Comparison of ENCODE assay signal across 23 cellular contexts in genomic region chr4:180784940-180785339, GRCh38.
DNase-seq lines count a peak whose midpoint lies in the region; ATAC-seq, FAIRE-seq and TF ChIP-seq lines count a peak whose summit lies in the region.
"Had no signal": no experiment of that assay in that cellular context is flagged by ENCODE, and none has a peak within 500 bp of the region (broad histone marks: within the 10 kb centered on the region; RNA-seq: fewer than 3 reads in every experiment).

No MANE protein-coding gene starts in this region.

- H2AFZ ChIP-seq in GM23338 (peak overlapping the region; percentile 83; the same call in 1 of the 2 replicates), H1 (ENCODE audit: low read length) (peak overlapping the region; percentile 55; the same call in 1 of the 2 replicates), neuron (ENCODE audit: low read depth, low read length) (peak overlapping the region; percentile 51), osteoblast (ENCODE audit: low read length) (no peak overlapping the region)

- no peak for TF ChIP-seq RAD21 in H1 (IDR thresholded peaks at IDR 0.05 in 1 of 2, conservative IDR thresholded peaks at IDR 0.05 in 1 of 2; ENCODE audit: low read depth in 2 of 2, low read length in 2 of 2)

- H2BK120ac ChIP-seq in H1 (replicated peaks; ENCODE audit: low read depth, low read length), result no peak overlapping the region

- no peak overlapping the region for H2BK20ac ChIP-seq in H1 (ENCODE audit: low read length)

- CTCF ChIA-PET in H1 (lab: Charles Lee; ENCODE audit: partially characterized antibody), result interaction anchor here (0.8 to 1.1 kb wide), 2 partner anchors 13 to 124 kb away, joined by 3 to 5 read pairs; no protein-coding TSS in a partner anchor

- no peaks in the 10 kb centered on the region for H3K27me3 Mint-ChIP-seq in GM23338 (ENCODE audit: insufficient read depth, low read depth, poor library complexity)
- H3K27me3 Mint-ChIP-seq: B cell; CD4-positive, alpha-beta T cell had no signal

- TF ChIP-seq CTCF in GM23338 (conservative IDR thresholded peaks at IDR 0.05; ENCODE audit: low read depth in 2 of 2), result no peak
- no peak for TF ChIP-seq CTCF in H1 (IDR thresholded peaks at IDR 0.05; ENCODE audit: control extremely low read depth in 1 of 3, insufficient read depth in 1 of 3, low read depth in 1 of 3, low read length in 3 of 3)
- TF ChIP-seq CTCF in osteoblast (IDR thresholded peaks at IDR 0.05; ENCODE audit: extremely low read depth, low read depth, low read length), result no peak
- no peak for TF ChIP-seq CTCF in testis (IDR thresholded peaks at IDR 0.05)

- H3K23ac ChIP-seq in H1 (ENCODE audit: insufficient read length), result no peak overlapping the region

- ATAC-seq in GM23338, result peak; percentile 58; the same call in 2 of the 3 replicates
- ATAC-seq: A549; CD8-positive, alpha-beta T cell had no signal

- H3K27me3 ChIP-seq in GM23338 (ENCODE audit: insufficient read depth) (no peaks in the 10 kb centered on the region), H1 (replicated peaks in 1 of 4; ENCODE audit: control insufficient read depth in 3 of 4, extremely low read depth in 1 of 4, insufficient read depth in 3 of 4, low read length in 3 of 4) (no peaks in the 10 kb centered on the region), neuron (ENCODE audit: insufficient read depth, low read length) (no peaks in the 10 kb centered on the region), osteoblast (ENCODE audit: insufficient read depth, low read length) (no peaks in the 10 kb centered on the region), testis (no peaks in the 10 kb centered on the region)
- H3K27me3 ChIP-seq: BLaER1 treated with 17β-estradiol and CSF1 and Interleukin-3, amounts not matched to agents 10 nM and 100 nM had no signal

- no peaks in the 10 kb centered on the region for H3K79me2 ChIP-seq in GM23338 (replicated peaks; ENCODE audit: insufficient read depth)
- no peaks in the 10 kb centered on the region for H3K79me2 ChIP-seq in H1 (ENCODE audit: control insufficient read depth in 1 of 2, insufficient read depth in 2 of 2, low read length in 2 of 2)
- H3K79me2 ChIP-seq in osteoblast (ENCODE audit: insufficient read depth, low read length), result no peaks in the 10 kb centered on the region

- no peak overlapping the region for H3K4me3 ChIP-seq in GM23338
- no peak overlapping the region for H3K4me3 ChIP-seq in H1 (ENCODE audit: extremely low read depth in 1 of 4, insufficient read depth in 2 of 4, low read depth in 3 of 4, low read length in 4 of 4)
- H3K4me3 ChIP-seq in neuron (ENCODE audit: low read length), result no peak overlapping the region
- H3K4me3 ChIP-seq in osteoblast (ENCODE audit: insufficient read depth, low read length), result no peak overlapping the region
- H3K4me3 ChIP-seq in testis, result no peak overlapping the region
- H3K4me3 ChIP-seq: A549; BLaER1 treated with 17β-estradiol and CSF1 and Interleukin-3, amounts not matched to agents 10 nM and 100 nM had no signal

- no peak overlapping the region for H4K5ac ChIP-seq in H1 (ENCODE audit: insufficient read length, low read depth, low read length)

- no peak overlapping the region; the same call in 1 of the 2 replicates for H4K8ac ChIP-seq in H1 (ENCODE audit: extremely low read depth, insufficient read depth, low read length)

- H3K36me3 ChIP-seq in GM23338 (ENCODE audit: insufficient read depth) (no peaks in the 10 kb centered on the region), H1 (ENCODE audit: control insufficient read depth in 2 of 4, insufficient read depth in 4 of 4, low read length in 3 of 4) (no peaks in the 10 kb centered on the region), neuron (ENCODE audit: insufficient read depth, low read length) (no peaks in the 10 kb centered on the region), osteoblast (ENCODE audit: insufficient read depth, low read length) (no peaks in the 10 kb centered on the region), testis (ENCODE audit: low read depth, missing control alignments) (no peaks in the 10 kb centered on the region)
- H3K36me3 ChIP-seq: BLaER1 treated with 17β-estradiol and CSF1 and Interleukin-3, amounts not matched to agents 10 nM and 100 nM had no signal

- no peak for TF ChIP-seq EP300 in H1 (IDR thresholded peaks at IDR 0.05; ENCODE audit: borderline replicate concordance in 1 of 2, low read depth in 2 of 2, low read length in 2 of 2)

- no peak overlapping the region for H3K27ac Mint-ChIP-seq in GM23338
- H3K27ac Mint-ChIP-seq: B cell; CD4-positive, alpha-beta T cell; CD8-positive, alpha-beta T cell had no signal

- no peak overlapping the region for H2BK5ac ChIP-seq in H1 (ENCODE audit: low read depth, low read length)

- no peak overlapping the region for H2AK5ac ChIP-seq in H1 (ENCODE audit: low read depth, low read length)

- no peak overlapping the region for H3K18ac ChIP-seq in H1 (ENCODE audit: extremely low read depth, low read length)

- FAIRE-seq in H1 (lab: Jason Lieb, UNC), result no peak
- FAIRE-seq: A549, D721Med, G401.6, GM12891, GM19239 had no signal

- no peak overlapping the region for H3K56ac ChIP-seq in H1 (replicated peaks; ENCODE audit: insufficient read length, low read depth, low read length)

- DNase-seq in GM23338 (ENCODE audit: low spot score) (no peak), H1 (ENCODE audit: low read depth in 1 of 2, low spot score in 2 of 2) (no peak), osteoblast (ENCODE audit: insufficient read length, low spot score, missing footprints) (peak; percentile 0), kidney tubule cell (ENCODE audit: low spot score) (no peak), GOT3 (lab: John Stamatoyannopoulos, UW) (no peak), testis (no peak)
- DNase-seq: AML-193; Caco-2; Calu3; CD4-positive, alpha-beta T cell; CD8-positive, alpha-beta T cell; DMS79 treated with DMSO at 0.1 percent for 48 hours; GF-D8 had no signal

- H4K91ac ChIP-seq in H1 (replicated peaks; ENCODE audit: insufficient read length, low read length), result no peak overlapping the region

- WGBS in H1 (ENCODE audit: extremely low coverage in 1 of 2, insufficient coverage in 1 of 2, insufficient read length in 1 of 2, insufficient replicate concordance in 2 of 2, low coverage in 1 of 2, low lambda C conversion rate in 2 of 2, missing lambda C conversion rate in 1 of 2), 2 experiments, result 93% methylated on average over 5 of the region's 5 CpGs; no CpG with 5 or more reads in 1 of the 2 experiments
- WGBS in testis, 2 donors, result 65 to 73% methylated on average over 5 of the region's 5 CpGs

- H3K9me2 ChIP-seq in GM23338 (ENCODE audit: insufficient read depth), result no peaks in the 10 kb centered on the region

- POLR2A ChIA-PET in H1 (lab: Charles Lee; ENCODE audit: partially characterized antibody), result no interaction called here

- H3K4me1 ChIP-seq in GM23338 (ENCODE audit: insufficient read depth) (no peaks in the 10 kb centered on the region), H1 (replicated peaks in 1 of 4; ENCODE audit: control insufficient read depth in 3 of 4, insufficient read depth in 4 of 4, low read length in 3 of 4) (no peaks in the 10 kb centered on the region), neuron (ENCODE audit: insufficient read depth, low read length) (no peaks in the 10 kb centered on the region), osteoblast (ENCODE audit: insufficient read depth, low read length) (no peaks in the 10 kb centered on the region), testis (no peaks in the 10 kb centered on the region)
- H3K4me1 ChIP-seq: A549; BLaER1 treated with 17β-estradiol and CSF1 and Interleukin-3, amounts not matched to agents 10 nM and 100 nM; Caco-2 had no signal

- no peak overlapping the region for H3K9ac ChIP-seq in H1 (replicated peaks in 1 of 4; ENCODE audit: extremely low read depth in 1 of 4, low read depth in 3 of 4, low read length in 3 of 4)
- H3K9ac ChIP-seq: BLaER1 treated with 17β-estradiol and CSF1 and Interleukin-3, amounts not matched to agents 10 nM and 100 nM had no signal

- no peak overlapping the region for H2BK12ac ChIP-seq in H1 (ENCODE audit: low read depth, low read length)

- H3K4me2 ChIP-seq in GM23338, result no peak overlapping the region
- no peak overlapping the region for H3K4me2 ChIP-seq in H1 (ENCODE audit: insufficient read depth in 1 of 2, low read depth in 2 of 2, low read length in 2 of 2)
- no peak overlapping the region for H3K4me2 ChIP-seq in osteoblast (ENCODE audit: insufficient read depth, low read length)
- H3K4me2 ChIP-seq: A549; BLaER1 treated with 17β-estradiol and CSF1 and Interleukin-3, amounts not matched to agents 10 nM and 100 nM had no signal

- no peaks in the 10 kb centered on the region; the same call in 2 of the 3 replicates for H3K36me3 Mint-ChIP-seq in GM23338 (ENCODE audit: low read depth)
- H3K36me3 Mint-ChIP-seq: CD8-positive, alpha-beta T cell had no signal

- no peaks in the 10 kb centered on the region for H3K9me3 ChIP-seq in H1 (ENCODE audit: insufficient read depth in 2 of 2, low read depth in 1 of 2, low read length in 1 of 2)
- H3K9me3 ChIP-seq in neuron (ENCODE audit: low read length), result no peaks in the 10 kb centered on the region
- H3K9me3 ChIP-seq in osteoblast (ENCODE audit: low read depth, low read length), result no peaks in the 10 kb centered on the region
- no peaks in the 10 kb centered on the region for H3K9me3 ChIP-seq in testis
- H3K9me3 ChIP-seq: A549; BLaER1 treated with 17β-estradiol and CSF1 and Interleukin-3, amounts not matched to agents 10 nM and 100 nM; Caco-2 had no signal

- H3K4me1 Mint-ChIP-seq in GM23338, result peaks cover 22% of the 10 kb centered on the region
- H3K4me1 Mint-ChIP-seq: B cell had no signal

- no peaks in the 10 kb centered on the region for H4K20me1 ChIP-seq in GM23338 (replicated peaks; ENCODE audit: insufficient read depth)
- H4K20me1 ChIP-seq in H1 (replicated peaks in 1 of 2; ENCODE audit: control insufficient read depth in 1 of 2, insufficient read depth in 2 of 2, low read length in 2 of 2), result no peaks in the 10 kb centered on the region
- no peaks in the 10 kb centered on the region for H4K20me1 ChIP-seq in osteoblast (ENCODE audit: insufficient read depth, low read length)
- H4K20me1 ChIP-seq: BLaER1 treated with 17β-estradiol and CSF1 and Interleukin-3, amounts not matched to agents 10 nM and 100 nM had no signal

- no peak overlapping the region for H3K4me3 Mint-ChIP-seq in GM23338
- H3K4me3 Mint-ChIP-seq: B cell; CD4-positive, alpha-beta T cell; CD8-positive, alpha-beta T cell had no signal

- no peaks in the 10 kb centered on the region for H3K23me2 ChIP-seq in H1 (ENCODE audit: low read depth, low read length)

- no peaks in the 10 kb centered on the region for H3K79me1 ChIP-seq in H1 (ENCODE audit: low read depth, low read length)

- TF ChIP-seq POLR2A in H1 (IDR thresholded peaks at IDR 0.05; ENCODE audit: control extremely low read depth in 1 of 2, low read depth in 2 of 2, low read length in 2 of 2), result no peak
- no peak for TF ChIP-seq POLR2A in testis (IDR thresholded peaks at IDR 0.05)

- H2BK15ac ChIP-seq in H1 (ENCODE audit: low read length), result no peak overlapping the region

- H3K4ac ChIP-seq in H1 (replicated peaks; ENCODE audit: insufficient read length, low read depth, low read length), result no peak overlapping the region

- intact Hi-C loops in testis (cut with DNase I; ENCODE audit: low total_unique reads), result no loop called here

- H3K9me3 Mint-ChIP-seq in GM23338, result no peaks in the 10 kb centered on the region

- no peaks in the 10 kb centered on the region for H3F3A ChIP-seq in GM23338 (replicated peaks; ENCODE audit: low read depth)

- no peak overlapping the region for H3K14ac ChIP-seq in H1 (ENCODE audit: insufficient read length)

- H3K27ac ChIP-seq in GM23338 (ENCODE audit: low read depth), result no peak overlapping the region
- H3K27ac ChIP-seq in H1 (ENCODE audit: low read depth, low read length), result no peak overlapping the region
- H3K27ac ChIP-seq in osteoblast (ENCODE audit: low read depth, low read length), result no peak overlapping the region
- no peak overlapping the region for H3K27ac ChIP-seq in testis
- H3K27ac ChIP-seq: 22Rv1; A549; BLaER1 treated with 17β-estradiol and CSF1 and Interleukin-3, amounts not matched to agents 10 nM and 100 nM; C4-2B had no signal
